10 cellular contexts compared by ENCODE assay signal in genomic region chr9:85332487-85332886, GRCh38.
DNase-seq lines count a peak whose midpoint lies in the region; FAIRE-seq and TF ChIP-seq lines count a peak whose summit lies in the region.
"Had no signal": no experiment of that assay in that cellular context is flagged by ENCODE, and none has a peak within 500 bp of the region (broad histone marks: within the 10 kb centered on the region; RNA-seq: fewer than 3 reads in every experiment).

No MANE protein-coding gene starts in this region.

- FAIRE-seq in H1 (lab: Jason Lieb, UNC) = peak; percentile 85

- H3K23ac ChIP-seq in H1 (ENCODE audit: insufficient read length) = no peak overlapping the region

- H3K4me1 ChIP-seq in A673 (ENCODE audit: insufficient read depth, low read length, poor library complexity, severe bottlenecking) (no peaks in the 10 kb centered on the region), H1 (replicated peaks in 1 of 4; ENCODE audit: control insufficient read depth in 3 of 4, insufficient read depth in 4 of 4, low read length in 3 of 4) (no peaks in the 10 kb centered on the region)
- H3K4me1 ChIP-seq: adrenal gland, lower lobe of right lung had no signal

- H4K8ac ChIP-seq in H1 (ENCODE audit: extremely low read depth, insufficient read depth, low read length) = no peak overlapping the region

- intact Hi-C loops in A673 (cut with micrococcal nuclease; ENCODE audit: unreplicated experiment) (no loop called here), posterior vena cava (cut with DNase I) (no loop called here)

- H3K36me3 ChIP-seq in A673 (ENCODE audit: insufficient read depth, low read length, poor library complexity, severe bottlenecking) (no peaks in the 10 kb centered on the region), H1 (ENCODE audit: control insufficient read depth in 2 of 4, insufficient read depth in 4 of 4, low read length in 3 of 4) (no peaks in the 10 kb centered on the region)
- H3K36me3 ChIP-seq: adrenal gland, lower lobe of right lung had no signal

- no peaks in the 10 kb centered on the region for H3K79me1 ChIP-seq in H1 (ENCODE audit: low read depth, low read length)

- no peak overlapping the region for H2BK120ac ChIP-seq in H1 (replicated peaks; ENCODE audit: low read depth, low read length)

- CTCF ChIA-PET in A673 (lab: Charles Lee) (interaction anchor here (0.9 kb wide), 1 partner anchor 93 kb away, joined by 3 read pairs; no protein-coding TSS in a partner anchor), H1 (lab: Charles Lee; ENCODE audit: partially characterized antibody) (interaction anchor here (0.5 to 3.4 kb wide), 43 partner anchors 9 to 989 kb away, joined by 3 to 52 read pairs (median 4); no protein-coding TSS in a partner anchor)

- no peak overlapping the region for H3K56ac ChIP-seq in H1 (replicated peaks; ENCODE audit: insufficient read length, low read depth, low read length)

- H3K79me2 ChIP-seq in H1 (ENCODE audit: control insufficient read depth in 1 of 2, insufficient read depth in 2 of 2, low read length in 2 of 2) = no peaks in the 10 kb centered on the region

- no TSS peak for BruUV-seq in A673 (replicated peaks; lab: Mats Ljungman, UMichigan)

- H3K27me3 ChIP-seq in A673 (replicated peaks; ENCODE audit: insufficient read depth, low read depth, low read length, poor library complexity) = peaks cover 3% of the 10 kb centered on the region
- no peaks in the 10 kb centered on the region for H3K27me3 ChIP-seq in H1 (replicated peaks in 1 of 4; ENCODE audit: control insufficient read depth in 3 of 4, extremely low read depth in 1 of 4, insufficient read depth in 3 of 4, low read length in 3 of 4)
- H3K27me3 ChIP-seq: adrenal gland had no signal

- no peak overlapping the region for H4K5ac ChIP-seq in H1 (ENCODE audit: insufficient read length, low read depth, low read length)

- H2AK5ac ChIP-seq in H1 (ENCODE audit: low read depth, low read length) = no peak overlapping the region

- H3K9ac ChIP-seq in H1 (replicated peaks in 1 of 4; ENCODE audit: extremely low read depth in 1 of 4, low read depth in 3 of 4, low read length in 3 of 4) = no peak overlapping the region

- TF ChIP-seq CTCF in A673 (conservative IDR thresholded peaks at IDR 0.05; ENCODE audit: low read depth, low read length) = peak; percentile 52
- TF ChIP-seq CTCF in GM12864 (IDR thresholded peaks at IDR 0.05; ENCODE audit: low read depth, low read length, missing control alignments) = peak; percentile 50
- TF ChIP-seq CTCF in H1 (IDR thresholded peaks at IDR 0.05; ENCODE audit: control extremely low read depth in 1 of 3, insufficient read depth in 1 of 3, low read depth in 1 of 3, low read length in 3 of 3) = peak; percentile 72 to 99 (median 91)

- no peak overlapping the region for H3K14ac ChIP-seq in H1 (ENCODE audit: insufficient read length)

- no peak overlapping the region for H3K4me2 ChIP-seq in H1 (ENCODE audit: insufficient read depth in 1 of 2, low read depth in 2 of 2, low read length in 2 of 2)

- POLR2A ChIA-PET in A673 (lab: Charles Lee; ENCODE audit: low non-redundant PET) (no interaction called here), H1 (lab: Charles Lee; ENCODE audit: partially characterized antibody) (no interaction called here)

- no peak overlapping the region for H2BK12ac ChIP-seq in H1 (ENCODE audit: low read depth, low read length)

- WGBS in H1 (ENCODE audit: extremely low coverage in 1 of 2, insufficient coverage in 1 of 2, insufficient read length in 1 of 2, insufficient replicate concordance in 2 of 2, low coverage in 1 of 2, low lambda C conversion rate in 2 of 2, missing lambda C conversion rate in 1 of 2), 2 experiments = 80% methylated on average over 4 of the region's 4 CpGs; no CpG with 5 or more reads in 1 of the 2 experiments

- no peak overlapping the region for H3K18ac ChIP-seq in H1 (ENCODE audit: extremely low read depth, low read length)

- no peak overlapping the region for H4K91ac ChIP-seq in H1 (replicated peaks; ENCODE audit: insufficient read length, low read length)

- no peak overlapping the region for H3K27ac ChIP-seq in A673 (ENCODE audit: low read depth, low read length, poor library complexity, severe bottlenecking)
- no peak overlapping the region for H3K27ac ChIP-seq in H1 (ENCODE audit: low read depth, low read length)
- H3K27ac ChIP-seq: adrenal gland, lower lobe of right lung had no signal

- H3K4ac ChIP-seq in H1 (replicated peaks; ENCODE audit: insufficient read length, low read depth, low read length) = no peak overlapping the region

- no peak for TF ChIP-seq EP300 in H1 (IDR thresholded peaks at IDR 0.05; ENCODE audit: borderline replicate concordance in 1 of 2, low read depth in 2 of 2, low read length in 2 of 2)

- H3K23me2 ChIP-seq in H1 (ENCODE audit: low read depth, low read length) = no peaks in the 10 kb centered on the region

- TF ChIP-seq RAD21 in H1 (IDR thresholded peaks at IDR 0.05 in 1 of 2, conservative IDR thresholded peaks at IDR 0.05 in 1 of 2; ENCODE audit: low read depth in 2 of 2, low read length in 2 of 2) = peak; percentile 71 to 77

- no peak overlapping the region for H2BK20ac ChIP-seq in H1 (ENCODE audit: low read length)

- peak; percentile 41 for DNase-seq in A673 (ENCODE audit: low spot score)
- DNase-seq in GM12864 (ENCODE audit: low read depth) = no peak
- DNase-seq in NAMALWA (ENCODE audit: low spot score) = peak; percentile 53
- peak; percentile 29 to 49 for DNase-seq in H1 (ENCODE audit: low read depth in 1 of 2, low spot score in 2 of 2)
- DNase-seq in posterior vena cava (ENCODE audit: low spot score) = no peak
- no peak for DNase-seq in GM19238 (ENCODE audit: insufficient read length, low spot score)
- DNase-seq in activated CD4-positive, alpha-beta T cell treated with anti-CD3 and anti-CD28 coated beads for 4 hours = no peak
- DNase-seq in activated CD8-positive, alpha-beta memory T cell treated with anti-CD3 and anti-CD28 coated beads, Interleukin-2, amount 50 U/mL, for 48 hours = no peak
- DNase-seq: adrenal gland, lower lobe of right lung had no signal

- no peak overlapping the region for H2BK5ac ChIP-seq in H1 (ENCODE audit: low read depth, low read length)

- no peak overlapping the region for H2BK15ac ChIP-seq in H1 (ENCODE audit: low read length)

- H3K4me3 ChIP-seq in A673 (ENCODE audit: low read depth, low read length, poor library complexity, severe bottlenecking) (no peak overlapping the region), GM12864 (ENCODE audit: low read depth, low read length) (no peak overlapping the region), H1 (ENCODE audit: extremely low read depth in 1 of 4, insufficient read depth in 2 of 4, low read depth in 3 of 4, low read length in 4 of 4) (no peak overlapping the region)
- H3K4me3 ChIP-seq: adrenal gland, lower lobe of right lung had no signal

- TF ChIP-seq POLR2A in H1 (IDR thresholded peaks at IDR 0.05; ENCODE audit: control extremely low read depth in 1 of 2, low read depth in 2 of 2, low read length in 2 of 2) = no peak

- H3K9me3 ChIP-seq in A673 (ENCODE audit: low read depth, low read length, poor library complexity, severe bottlenecking) = no peaks in the 10 kb centered on the region
- H3K9me3 ChIP-seq in H1 (ENCODE audit: insufficient read depth in 2 of 2, low read depth in 1 of 2, low read length in 1 of 2) = no peaks in the 10 kb centered on the region
- H3K9me3 ChIP-seq: adrenal gland, lower lobe of right lung had no signal

- 0 out of 2 replicates have a peak overlapping the region, but pooled peaks have one; percentile 36 for H2AFZ ChIP-seq in H1 (ENCODE audit: low read length)

- no peaks in the 10 kb centered on the region for H4K20me1 ChIP-seq in H1 (replicated peaks in 1 of 2; ENCODE audit: control insufficient read depth in 1 of 2, insufficient read depth in 2 of 2, low read length in 2 of 2)

TF ChIP-seq in H1, 55 proteins besides CTCF, POLR2A, EP300 and RAD21:
- TF ChIP-seq ATF3 (IDR thresholded peaks at IDR 0.05; ENCODE audit: insufficient read depth, low read depth, low read length) (0 out of 2 replicates have a peak, but pooled peaks have one; percentile 20), TBP (IDR thresholded peaks at IDR 0.05; ENCODE audit: low read depth, low read length) (no peak)

Comparison
In these comparisons a context has a peak if more than half of its experiments do, and no peak if none do; other contexts are left out.
1. DNase-seq: peak in A673 (single experiment), NAMALWA (single experiment) and H1 (2 of 2); none in GM12864 (single experiment), posterior vena cava (single experiment), GM19238 (single experiment), activated CD4-positive, alpha-beta T cell treated with anti-CD3 and anti-CD28 coated beads for 4 hours (0 of 2) and activated CD8-positive, alpha-beta memory T cell treated with anti-CD3 and anti-CD28 coated beads, Interleukin-2, amount 50 U/mL, for 48 hours (single experiment).
2. Peak in every context shown above with its lines, with median percentiles within 50 percentile points of each other: CTCF ChIP-seq.